17 cellular contexts compared by ENCODE assay signal in genomic region chr4:182929296-182929695, GRCh38. TPM values are rescaled to one million over a fixed set of nuclear protein-coding genes. Genes with fewer than 3 reads are reported as not detected.
DNase-seq lines count a peak whose midpoint lies in the region; ATAC-seq, FAIRE-seq and TF ChIP-seq lines count a peak whose summit lies in the region.
"Had no signal": no experiment of that assay in that cellular context is flagged by ENCODE, and none has a peak within 500 bp of the region (broad histone marks: within the 10 kb centered on the region; RNA-seq: fewer than 3 reads in every experiment).

No MANE protein-coding gene starts in this region.

- peaks cover 6% of the 10 kb centered on the region for H3K27me3 Mint-ChIP-seq in activated CD4-positive, alpha-beta T cell treated with anti-CD3 and anti-CD28 coated beads for 36 hours
- peaks cover 10 to 17% (median 11%) of the 10 kb centered on the region in 5 donors for H3K27me3 Mint-ChIP-seq in naive thymus-derived CD8-positive, alpha-beta T cell

- peaks cover 37% of the 10 kb centered on the region for H3K4me1 ChIP-seq in SJSA1 (replicated peaks)
- peaks cover 22% of the 10 kb centered on the region for H3K4me1 ChIP-seq in osteoblast (ENCODE audit: insufficient read depth, low read length)
- no peaks in the 10 kb centered on the region for H3K4me1 ChIP-seq in kidney (ENCODE audit: control insufficient read depth in 1 of 2, insufficient read depth in 1 of 2, low read depth in 1 of 2, low read length in 2 of 2)
- H3K4me1 ChIP-seq: suprapubic skin had no signal

- POLR2A ChIA-PET in activated CD4-positive, alpha-beta T cell treated with anti-CD3 and anti-CD28 coated beads for 36 hours (lab: Charles Lee) = no interaction called here
- POLR2A ChIA-PET in naive thymus-derived CD8-positive, alpha-beta T cell (lab: Charles Lee) = no interaction called here

- no peaks in the 10 kb centered on the region for H4K20me1 ChIP-seq in osteoblast (ENCODE audit: insufficient read depth, low read length)

- H3K4me1 Mint-ChIP-seq in activated CD4-positive, alpha-beta T cell treated with anti-CD3 and anti-CD28 coated beads for 36 hours = no peaks in the 10 kb centered on the region
- H3K4me1 Mint-ChIP-seq in naive thymus-derived CD8-positive, alpha-beta T cell = peaks cover 0 to 2% (median under 1%) of the 10 kb centered on the region in 4 donors
- H3K4me1 Mint-ChIP-seq: endodermal cell, naive B cell had no signal

- no peak for FAIRE-seq in kidney (lab: Jason Lieb, UNC)

- no peak overlapping the region for H3K4me3 Mint-ChIP-seq in activated CD4-positive, alpha-beta T cell treated with anti-CD3 and anti-CD28 coated beads for 36 hours
- no peak overlapping the region for H3K4me3 Mint-ChIP-seq in naive thymus-derived CD8-positive, alpha-beta T cell
- H3K4me3 Mint-ChIP-seq: endodermal cell, naive B cell had no signal

- ATAC-seq in activated CD4-positive, alpha-beta T cell treated with anti-CD3 and anti-CD28 coated beads for 36 hours = no peak
- ATAC-seq in naive thymus-derived CD8-positive, alpha-beta T cell = no peak
- ATAC-seq: activated CD4-positive, CD25-positive, alpha-beta regulatory T cell treated with anti-CD3 and anti-CD28 coated beads, Interleukin-2, amount 50 U/mL, for 24 hours had no signal

- peak overlapping the region; percentile 9 for H2AFZ ChIP-seq in osteoblast (ENCODE audit: low read length)

- H3K9ac ChIP-seq in kidney (ENCODE audit: low read length in 2 of 2) = no peak overlapping the region

- H3K27ac Mint-ChIP-seq in activated CD4-positive, alpha-beta T cell treated with anti-CD3 and anti-CD28 coated beads for 36 hours = no peak overlapping the region
- H3K27ac Mint-ChIP-seq in naive thymus-derived CD8-positive, alpha-beta T cell = no peak overlapping the region
- H3K27ac Mint-ChIP-seq: endodermal cell, naive B cell had no signal

- no peaks in the 10 kb centered on the region for H3K36me3 Mint-ChIP-seq in activated CD4-positive, alpha-beta T cell treated with anti-CD3 and anti-CD28 coated beads for 36 hours (ENCODE audit: low read depth)
- H3K36me3 Mint-ChIP-seq in naive thymus-derived CD8-positive, alpha-beta T cell = no peaks in the 10 kb centered on the region
- H3K36me3 Mint-ChIP-seq: naive B cell had no signal

- H3K9me3 Mint-ChIP-seq in activated CD4-positive, alpha-beta T cell treated with anti-CD3 and anti-CD28 coated beads for 36 hours (ENCODE audit: low read depth) = no peaks in the 10 kb centered on the region
- no peaks in the 10 kb centered on the region for H3K9me3 Mint-ChIP-seq in naive thymus-derived CD8-positive, alpha-beta T cell
- H3K9me3 Mint-ChIP-seq: endodermal cell, naive B cell had no signal

- H3K9me3 ChIP-seq in SJSA1 (replicated peaks) (no peaks in the 10 kb centered on the region), osteoblast (ENCODE audit: low read depth, low read length) (no peaks in the 10 kb centered on the region), kidney (ENCODE audit: control insufficient read depth in 1 of 2, low read length in 2 of 2) (no peaks in the 10 kb centered on the region)
- H3K9me3 ChIP-seq: Caco-2, suprapubic skin had no signal

- peak overlapping the region; percentile 95 for H3K27ac ChIP-seq in SJSA1
- H3K27ac ChIP-seq in osteoblast (ENCODE audit: low read depth, low read length) = peak overlapping the region; percentile 85
- H3K27ac ChIP-seq in kidney (ENCODE audit: low read depth in 2 of 2, low read length in 2 of 2) = no peak overlapping the region
- H3K27ac ChIP-seq: skin epidermis, suprapubic skin had no signal

- H3K36me3 ChIP-seq in SJSA1 (no peaks in the 10 kb centered on the region), osteoblast (ENCODE audit: insufficient read depth, low read length) (no peaks in the 10 kb centered on the region), kidney (ENCODE audit: control insufficient read depth in 1 of 2, insufficient read depth in 2 of 2, low read length in 2 of 2) (no peaks in the 10 kb centered on the region)
- H3K36me3 ChIP-seq: suprapubic skin had no signal

- CTCF ChIA-PET in activated CD4-positive, alpha-beta T cell treated with anti-CD3 and anti-CD28 coated beads for 36 hours (lab: Charles Lee) = interaction anchor here (0.7 to 1.3 kb wide), 2 partner anchors 8 to 474 kb away, joined by 3 read pairs; no protein-coding TSS in a partner anchor

- TF ChIP-seq CTCF in osteoblast (IDR thresholded peaks at IDR 0.05; ENCODE audit: extremely low read depth, low read depth, low read length) (no peak), kidney (IDR thresholded peaks at IDR 0.05; ENCODE audit: borderline replicate concordance, extremely low read depth, insufficient read depth) (no peak)

- H3K4me2 ChIP-seq in osteoblast (ENCODE audit: insufficient read depth, low read length) = peak overlapping the region; percentile 52

- H3K79me2 ChIP-seq in osteoblast (ENCODE audit: insufficient read depth, low read length) = no peaks in the 10 kb centered on the region

- H3K27me3 ChIP-seq in SJSA1 (replicated peaks) (no peaks in the 10 kb centered on the region), osteoblast (ENCODE audit: insufficient read depth, low read length) (no peaks in the 10 kb centered on the region)

- H3K4me3 ChIP-seq in SJSA1 (no peak overlapping the region), osteoblast (ENCODE audit: insufficient read depth, low read length) (no peak overlapping the region), kidney (ENCODE audit: low read length in 2 of 2) (no peak overlapping the region)
- H3K4me3 ChIP-seq: skin epidermis, suprapubic skin had no signal

- DNase-seq in EL (peak; percentile 95), SJSA1 (ENCODE audit: low read depth in 1 of 2, low spot score in 2 of 2) (peak; percentile 87 to 93), fibroblast of peridontal ligament (ENCODE audit: extremely low read depth) (peak; percentile 92), osteoblast (ENCODE audit: insufficient read length, low spot score, missing footprints) (peak; percentile 88), kidney (no peak), NCI-H1092 treated with DMSO at 0.1 percent for 48 hours (lab: John Stamatoyannopoulos, UW) (no peak)
- DNase-seq in activated CD4-positive, alpha-beta T cell treated with anti-CD3 and anti-CD28 coated beads for 36 hours = no peak
- no peak for DNase-seq in naive thymus-derived CD8-positive, alpha-beta T cell
- DNase-seq: activated T-cell treated with anti-CD3 and anti-CD28 coated beads, Interleukin-2, amount 50 U/mL, for 48 hours; anterior cingulate cortex; endodermal cell; naive B cell; NCI-H2081 treated with DMSO at 0.1 percent for 48 hours had no signal

- intact Hi-C loops in kidney (cut with DNase I) = no loop called here
- intact Hi-C loops in activated CD4-positive, alpha-beta T cell treated with anti-CD3 and anti-CD28 coated beads for 36 hours (cut with DNase I, micrococcal nuclease) = loop anchor here in 1 of 2 experiments (10.0 kb wide), 2 partner anchors 444 to 1784 kb away; no protein-coding TSS in a partner anchor

RNA-seq across cellular contexts. Expression of gene DCTD, which starts 12.1 kb away (rescaled TPM):
- total RNA-seq in SJSA1 (2014; rRNA removed; shearing (Covaris generic)) = 99.4 and 99.7 TPM in 2 replicates
- total RNA-seq in osteoblast = 104 and 110 TPM in 2 replicates
- 99.6 TPM for total RNA-seq in kidney
- 54.9 TPM for polyA plus RNA-seq in kidney (ENCODE audit: insufficient read depth, low read depth, low replicate concordance)
- total RNA-seq in activated CD4-positive, alpha-beta T cell treated with anti-CD3 and anti-CD28 coated beads for 36 hours = 100 to 1,000 TPM; 119 to 128 TPM
- total RNA-seq in naive thymus-derived CD8-positive, alpha-beta T cell = 10 to 100 TPM; 78.8 to 80.1 TPM
- polyA plus RNA-seq in naive thymus-derived CD8-positive, alpha-beta T cell = 10 to 100 TPM; 87.3 to 95.9 (median 93.4) TPM

Comparison
In these comparisons a context has a peak if more than half of its experiments do, and no peak if none do; other contexts are left out.
1. DNase-seq: peak in EL (single experiment), SJSA1 (2 of 2), fibroblast of peridontal ligament (single experiment) and osteoblast (single experiment); none in kidney (single experiment), NCI-H1092 treated with DMSO at 0.1 percent for 48 hours (single experiment), activated CD4-positive, alpha-beta T cell treated with anti-CD3 and anti-CD28 coated beads for 36 hours (single experiment) and naive thymus-derived CD8-positive, alpha-beta T cell (0 of 10).
2. H3K27ac ChIP-seq: peak in SJSA1 (single experiment) and osteoblast (single experiment); none in kidney (0 of 2).